1 cellular context compared by ENCODE assay signal in genomic region chr11:75430692-75431532, GRCh38.
A peak's percentile ranks its signal among the peaks of the same experiment; 100 is the strongest.
TF ChIP-seq lines count a peak whose summit lies in the region.

No MANE protein-coding gene starts in this region.

TF ChIP-seq in K562, 482 proteins besides CTCF, POLR2A, EP300 and RAD21 (continued from another document):
- TF ChIP-seq TFAP4 (CRISPR knock-in tag; IDR thresholded peaks at IDR 0.05; ENCODE audit: borderline replicate concordance), result 0 out of 2 replicates have a peak, but pooled peaks have one; percentile 19
